In genomic region chr20:21384308-21384892, GRCh38 we compare ENCODE assay signal across 40 cellular contexts. TPM values are rescaled to one million over a fixed set of nuclear protein-coding genes. Genes with fewer than 3 reads are reported as not detected.
"Had no signal": no experiment of that assay in that cellular context is flagged by ENCODE, and none has a peak within 500 bp of the region (broad histone marks: within the 10 kb centered on the region; RNA-seq: fewer than 3 reads in every experiment).

No MANE protein-coding gene starts in this region.

- H3K27ac ChIP-seq: adrenal gland, body of pancreas, breast epithelium, KMS-11, Peyer's patch, SJSA1, VCaP had no signal

- H3K4me1 Mint-ChIP-seq: activated B cell treated with CpG ODN at 0.5 μM for 24 hours; activated CD8-positive, alpha-beta memory T cell treated with anti-CD3 and anti-CD28 coated beads, Interleukin-2, amount 10 ng/mL, durations not matched to agents 7 days and 5 days; T-cell had no signal

- H3K36me3 ChIP-seq: breast epithelium had no signal

- H3K27me3 ChIP-seq: adrenal gland, body of pancreas, breast epithelium, Peyer's patch, SJSA1 had no signal

- ATAC-seq: activated CD8-positive, alpha-beta memory T cell treated with anti-CD3 and anti-CD28 coated beads, Interleukin-2, amount 10 ng/mL, durations not matched to agents 7 days and 5 days; activated naive CD4-positive, alpha-beta T cell treated with anti-CD3 and anti-CD28 coated beads, Interleukin-2, amount 50 U/mL, for 72 hours; body of pancreas; PC-3; SK-N-SH treated with all-trans-retinoic acid at 6 μM for 48 hours; T-cell had no signal

- DNase-seq: activated B cell treated with CpG ODN at 0.5 μM for 24 hours; activated CD4-positive, alpha-beta memory T cell treated with anti-CD3 and anti-CD28 coated beads, Interleukin-2, amount 10 ng/mL, durations not matched to agents 7 days and 5 days; activated CD4-positive, alpha-beta T cell treated with anti-CD3 and anti-CD28 coated beads for 4 hours; activated CD4-positive, alpha-beta T cell treated with anti-CD3 and anti-CD28 coated beads, Interleukin-2, amount 50 U/mL, for 1 hour; activated CD4-positive, CD25-positive, alpha-beta regulatory T cell treated with anti-CD3 and anti-CD28 coated beads, Interleukin-2, amount 50 U/mL, for 72 hours; activated CD8-positive, alpha-beta memory T cell treated with anti-CD3 and anti-CD28 coated beads for 24 hours; activated CD8-positive, alpha-beta memory T cell treated with anti-CD3 and anti-CD28 coated beads, Interleukin-2, amount 10 ng/mL, durations not matched to agents 7 days and 5 days; activated CD8-positive, alpha-beta memory T cell treated with anti-CD3 and anti-CD28 coated beads, Interleukin-2, amount 50 U/mL, for 48 hours; activated gamma-delta T cell; activated naive CD4-positive, alpha-beta T cell treated with anti-CD3 and anti-CD28 coated beads for 36 hours; adrenal gland; body of pancreas; cerebellar nuclear complex; MM.1S; MV-4-11; NCI-H1092; NCI-H1417; NCI-H1694; NCI-H1930; NCI-H2081 treated with DMSO at 0.1 percent for 48 hours; NCI-H226; NCI-H524 treated with DMSO at 0.1 percent for 48 hours; PC-3; Peyer's patch; RPMI8226; SHP77 treated with DMSO at 0.1 percent for 48 hours; T-cell; T-helper 2 cell; T-helper 9 cell had no signal

- H3K4me2 ChIP-seq: KMS-11 had no signal

- H3K4me3 Mint-ChIP-seq: activated B cell treated with CpG ODN at 0.5 μM for 24 hours; activated CD4-positive, alpha-beta memory T cell treated with anti-CD3 and anti-CD28 coated beads, Interleukin-2, amount 10 ng/mL, durations not matched to agents 7 days and 5 days; activated CD8-positive, alpha-beta memory T cell treated with anti-CD3 and anti-CD28 coated beads, Interleukin-2, amount 10 ng/mL, durations not matched to agents 7 days and 5 days; activated naive CD4-positive, alpha-beta T cell treated with anti-CD3 and anti-CD28 coated beads for 36 hours; T-cell had no signal

- H3K4me3 ChIP-seq: adrenal gland, body of pancreas, breast epithelium, Peyer's patch, SJSA1 had no signal

- H3K27me3 Mint-ChIP-seq: activated B cell treated with CpG ODN at 0.5 μM for 24 hours; activated CD4-positive, alpha-beta memory T cell treated with anti-CD3 and anti-CD28 coated beads, Interleukin-2, amount 10 ng/mL, durations not matched to agents 7 days and 5 days; activated CD8-positive, alpha-beta memory T cell treated with anti-CD3 and anti-CD28 coated beads, Interleukin-2, amount 10 ng/mL, durations not matched to agents 7 days and 5 days; T-cell had no signal

- H3K4me1 ChIP-seq: breast epithelium, Peyer's patch had no signal

- H3K27ac Mint-ChIP-seq: activated B cell treated with CpG ODN at 0.5 μM for 24 hours; activated CD4-positive, alpha-beta memory T cell treated with anti-CD3 and anti-CD28 coated beads, Interleukin-2, amount 10 ng/mL, durations not matched to agents 7 days and 5 days; activated CD8-positive, alpha-beta memory T cell treated with anti-CD3 and anti-CD28 coated beads, Interleukin-2, amount 10 ng/mL, durations not matched to agents 7 days and 5 days; activated naive CD4-positive, alpha-beta T cell treated with anti-CD3 and anti-CD28 coated beads for 36 hours; activated naive CD4-positive, alpha-beta T cell treated with anti-CD3 and anti-CD28 coated beads, Interleukin-2, amount 50 U/mL, for 72 hours; activated T-helper 2 cell treated with anti-CD3 and anti-CD28 coated beads, Interferon-gamma antibody, Interleukin-2, Interleukin-4, amounts not matched to agents 10 μg/mL and 5 μg/mL and 100 μg/mL, durations not matched to agents 14 hours and 24 hours and 36 hours; T-cell had no signal

- H3K9me3 ChIP-seq: adrenal gland, body of pancreas, breast epithelium, Peyer's patch, SJSA1 had no signal

RNA-seq across cellular contexts. Expression of gene NKX2-4, which starts 12.9 kb away (rescaled TPM):
- total RNA-seq: activated B cell treated with CpG ODN at 0.5 μM for 24 hours; activated CD4-positive, alpha-beta memory T cell treated with anti-CD3 and anti-CD28 coated beads, Interleukin-2, amount 10 ng/mL, durations not matched to agents 7 days and 5 days; activated CD8-positive, alpha-beta memory T cell treated with anti-CD3 and anti-CD28 coated beads, Interleukin-2, amount 10 ng/mL, durations not matched to agents 7 days and 5 days; activated naive CD4-positive, alpha-beta T cell treated with anti-CD3 and anti-CD28 coated beads for 36 hours; activated naive CD4-positive, alpha-beta T cell treated with anti-CD3 and anti-CD28 coated beads, Interleukin-2, amount 50 U/mL, for 72 hours; activated T-helper 2 cell treated with anti-CD3 and anti-CD28 coated beads, Interferon-gamma antibody, Interleukin-2, Interleukin-4, amounts not matched to agents 10 μg/mL and 5 μg/mL and 100 μg/mL, durations not matched to agents 14 hours and 24 hours and 36 hours; astrocyte; body of pancreas; breast epithelium; cardiac septum; LHCN-M2; NCI-H460; PC-3; Peyer's patch; T-cell had no signal
- polyA plus RNA-seq: adrenal gland had no signal
